ENCODE assay signal across 1 cellular context in the genomic region with DNA sequence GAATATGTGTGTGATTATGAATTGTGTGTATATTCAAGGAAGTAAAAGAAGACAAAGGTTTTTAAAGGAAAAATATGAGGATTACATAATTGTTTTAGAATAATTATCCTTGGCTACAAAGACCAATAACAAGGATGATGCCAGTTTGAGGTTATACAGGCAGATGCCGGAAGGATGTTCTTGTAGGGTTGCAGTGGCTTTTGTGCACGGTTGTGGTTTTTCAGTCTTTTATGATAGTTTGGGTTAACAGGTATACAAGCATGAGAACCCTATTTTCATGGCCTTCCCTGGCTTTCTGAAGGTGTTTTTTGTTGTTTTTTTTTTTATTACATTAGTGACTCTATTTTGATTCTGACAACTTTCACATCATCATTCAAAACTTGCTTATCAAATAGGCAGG.
TF ChIP-seq lines count a peak whose summit lies in the region.

No MANE protein-coding gene starts in this region.

TF ChIP-seq in GM12878, 131 proteins besides CTCF, POLR2A, EP300 and RAD21:
- TF ChIP-seq RB1 (IDR thresholded peaks at IDR 0.05; ENCODE audit: borderline replicate concordance) (no peak), POLR2AphosphoS5 (IDR thresholded peaks at IDR 0.05; ENCODE audit: low read length) (no peak), FOXM1 (IDR thresholded peaks at IDR 0.05; ENCODE audit: low read depth, low read length) (no peak), SMAD5 (IDR thresholded peaks at IDR 0.05; ENCODE audit: low read depth) (no peak), NR2C1 (IDR thresholded peaks at IDR 0.05) (no peak), ZNF207 (IDR thresholded peaks at IDR 0.05; ENCODE audit: borderline replicate concordance) (no peak), CREM (IDR thresholded peaks at IDR 0.05; ENCODE audit: low read depth) (0 out of 2 replicates have a peak, but pooled peaks have one; percentile 7), RUNX3 (IDR thresholded peaks at IDR 0.05; ENCODE audit: low read length) (peak; percentile 86), SRF (IDR thresholded peaks at IDR 0.05; ENCODE audit: low read depth in 2 of 2, low read length in 2 of 2) (0 out of 4 replicates have a peak, but pooled peaks of 1 of the 2 experiments have one; percentile 26), IKZF1 (conservative IDR thresholded peaks at IDR 0.05) (no peak), ESRRA (IDR thresholded peaks at IDR 0.05; ENCODE audit: low read length) (no peak), FOS (IDR thresholded peaks at IDR 0.05; ENCODE audit: borderline replicate concordance, extremely low read depth, insufficient read length) (no peak)
- TF ChIP-seq, protein P1, sequence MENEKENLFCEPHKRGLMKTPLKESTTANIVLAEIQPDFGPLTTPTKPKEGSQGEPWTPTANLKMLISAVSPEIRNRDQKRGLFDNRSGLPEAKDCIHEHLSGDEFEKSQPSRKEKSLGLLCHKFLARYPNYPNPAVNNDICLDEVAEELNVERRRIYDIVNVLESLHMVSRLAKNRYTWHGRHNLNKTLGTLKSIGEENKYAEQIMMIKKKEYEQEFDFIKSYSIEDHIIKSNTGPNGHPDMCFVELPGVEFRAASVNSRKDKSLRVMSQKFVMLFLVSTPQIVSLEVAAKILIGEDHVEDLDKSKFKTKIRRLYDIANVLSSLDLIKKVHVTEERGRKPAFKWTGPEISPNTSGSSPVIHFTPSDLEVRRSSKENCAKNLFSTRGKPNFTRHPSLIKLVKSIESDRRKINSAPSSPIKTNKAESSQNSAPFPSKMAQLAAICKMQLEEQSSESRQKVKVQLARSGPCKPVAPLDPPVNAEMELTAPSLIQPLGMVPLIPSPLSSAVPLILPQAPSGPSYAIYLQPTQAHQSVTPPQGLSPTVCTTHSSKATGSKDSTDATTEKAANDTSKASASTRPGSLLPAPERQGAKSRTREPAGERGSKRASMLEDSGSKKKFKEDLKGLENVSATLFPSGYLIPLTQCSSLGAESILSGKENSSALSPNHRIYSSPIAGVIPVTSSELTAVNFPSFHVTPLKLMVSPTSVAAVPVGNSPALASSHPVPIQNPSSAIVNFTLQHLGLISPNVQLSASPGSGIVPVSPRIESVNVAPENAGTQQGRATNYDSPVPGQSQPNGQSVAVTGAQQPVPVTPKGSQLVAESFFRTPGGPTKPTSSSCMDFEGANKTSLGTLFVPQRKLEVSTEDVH (IDR thresholded peaks at IDR 0.05; ENCODE audit: low read depth, partially characterized antibody), result no peak
- TF ChIP-seq, protein P2, sequence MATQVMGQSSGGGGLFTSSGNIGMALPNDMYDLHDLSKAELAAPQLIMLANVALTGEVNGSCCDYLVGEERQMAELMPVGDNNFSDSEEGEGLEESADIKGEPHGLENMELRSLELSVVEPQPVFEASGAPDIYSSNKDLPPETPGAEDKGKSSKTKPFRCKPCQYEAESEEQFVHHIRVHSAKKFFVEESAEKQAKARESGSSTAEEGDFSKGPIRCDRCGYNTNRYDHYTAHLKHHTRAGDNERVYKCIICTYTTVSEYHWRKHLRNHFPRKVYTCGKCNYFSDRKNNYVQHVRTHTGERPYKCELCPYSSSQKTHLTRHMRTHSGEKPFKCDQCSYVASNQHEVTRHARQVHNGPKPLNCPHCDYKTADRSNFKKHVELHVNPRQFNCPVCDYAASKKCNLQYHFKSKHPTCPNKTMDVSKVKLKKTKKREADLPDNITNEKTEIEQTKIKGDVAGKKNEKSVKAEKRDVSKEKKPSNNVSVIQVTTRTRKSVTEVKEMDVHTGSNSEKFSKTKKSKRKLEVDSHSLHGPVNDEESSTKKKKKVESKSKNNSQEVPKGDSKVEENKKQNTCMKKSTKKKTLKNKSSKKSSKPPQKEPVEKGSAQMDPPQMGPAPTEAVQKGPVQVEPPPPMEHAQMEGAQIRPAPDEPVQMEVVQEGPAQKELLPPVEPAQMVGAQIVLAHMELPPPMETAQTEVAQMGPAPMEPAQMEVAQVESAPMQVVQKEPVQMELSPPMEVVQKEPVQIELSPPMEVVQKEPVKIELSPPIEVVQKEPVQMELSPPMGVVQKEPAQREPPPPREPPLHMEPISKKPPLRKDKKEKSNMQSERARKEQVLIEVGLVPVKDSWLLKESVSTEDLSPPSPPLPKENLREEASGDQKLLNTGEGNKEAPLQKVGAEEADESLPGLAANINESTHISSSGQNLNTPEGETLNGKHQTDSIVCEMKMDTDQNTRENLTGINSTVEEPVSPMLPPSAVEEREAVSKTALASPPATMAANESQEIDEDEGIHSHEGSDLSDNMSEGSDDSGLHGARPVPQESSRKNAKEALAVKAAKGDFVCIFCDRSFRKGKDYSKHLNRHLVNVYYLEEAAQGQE (IDR thresholded peaks at IDR 0.05; ENCODE audit: low read depth, low read length), result no peak
- TF ChIP-seq, protein P3, sequence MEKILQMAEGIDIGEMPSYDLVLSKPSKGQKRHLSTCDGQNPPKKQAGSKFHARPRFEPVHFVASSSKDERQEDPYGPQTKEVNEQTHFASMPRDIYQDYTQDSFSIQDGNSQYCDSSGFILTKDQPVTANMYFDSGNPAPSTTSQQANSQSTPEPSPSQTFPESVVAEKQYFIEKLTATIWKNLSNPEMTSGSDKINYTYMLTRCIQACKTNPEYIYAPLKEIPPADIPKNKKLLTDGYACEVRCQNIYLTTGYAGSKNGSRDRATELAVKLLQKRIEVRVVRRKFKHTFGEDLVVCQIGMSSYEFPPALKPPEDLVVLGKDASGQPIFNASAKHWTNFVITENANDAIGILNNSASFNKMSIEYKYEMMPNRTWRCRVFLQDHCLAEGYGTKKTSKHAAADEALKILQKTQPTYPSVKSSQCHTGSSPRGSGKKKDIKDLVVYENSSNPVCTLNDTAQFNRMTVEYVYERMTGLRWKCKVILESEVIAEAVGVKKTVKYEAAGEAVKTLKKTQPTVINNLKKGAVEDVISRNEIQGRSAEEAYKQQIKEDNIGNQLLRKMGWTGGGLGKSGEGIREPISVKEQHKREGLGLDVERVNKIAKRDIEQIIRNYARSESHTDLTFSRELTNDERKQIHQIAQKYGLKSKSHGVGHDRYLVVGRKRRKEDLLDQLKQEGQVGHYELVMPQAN (conservative IDR thresholded peaks at IDR 0.05), result no peak
- TF ChIP-seq, protein P4, sequence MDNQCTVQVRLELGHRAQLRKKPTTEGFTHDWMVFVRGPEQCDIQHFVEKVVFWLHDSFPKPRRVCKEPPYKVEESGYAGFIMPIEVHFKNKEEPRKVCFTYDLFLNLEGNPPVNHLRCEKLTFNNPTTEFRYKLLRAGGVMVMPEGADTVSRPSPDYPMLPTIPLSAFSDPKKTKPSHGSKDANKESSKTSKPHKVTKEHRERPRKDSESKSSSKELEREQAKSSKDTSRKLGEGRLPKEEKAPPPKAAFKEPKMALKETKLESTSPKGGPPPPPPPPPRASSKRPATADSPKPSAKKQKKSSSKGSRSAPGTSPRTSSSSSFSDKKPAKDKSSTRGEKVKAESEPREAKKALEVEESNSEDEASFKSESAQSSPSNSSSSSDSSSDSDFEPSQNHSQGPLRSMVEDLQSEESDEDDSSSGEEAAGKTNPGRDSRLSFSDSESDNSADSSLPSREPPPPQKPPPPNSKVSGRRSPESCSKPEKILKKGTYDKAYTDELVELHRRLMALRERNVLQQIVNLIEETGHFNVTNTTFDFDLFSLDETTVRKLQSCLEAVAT (IDR thresholded peaks at IDR 0.05), result no peak
